Comparison of ENCODE assay signal across 15 cellular contexts in the genomic region with DNA sequence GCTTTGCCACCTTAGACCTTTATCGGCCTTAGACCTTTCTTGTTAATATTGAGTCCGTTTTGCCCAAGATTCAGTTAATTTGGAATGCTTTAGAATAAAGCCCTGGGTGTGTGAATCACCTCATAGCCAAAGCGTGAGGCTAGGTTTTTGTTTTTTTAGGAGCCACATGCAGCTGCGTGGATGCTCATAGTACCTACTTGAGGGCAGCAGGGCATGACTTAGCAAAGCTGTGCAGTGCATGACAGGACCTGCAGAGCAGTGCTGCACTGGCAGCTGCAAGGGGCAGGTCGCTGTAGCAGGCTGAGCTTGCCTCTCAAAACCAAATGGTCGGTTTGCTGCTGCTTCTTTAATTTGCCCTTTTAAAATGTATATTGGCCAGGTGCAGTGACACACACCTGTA.
DNase-seq lines count a peak whose midpoint lies in the region; ATAC-seq and TF ChIP-seq lines count a peak whose summit lies in the region.
"Had no signal": no experiment of that assay in that cellular context is flagged by ENCODE, and none has a peak within 500 bp of the region (broad histone marks: within the 10 kb centered on the region; RNA-seq: fewer than 3 reads in every experiment).

No MANE protein-coding gene starts in this region.

- in situ Hi-C loops in Caki2 (cut with HindIII; ENCODE audit: low pct_unique_long_range_greater_than_20kb, low sequenced_read_pairs) (no loop called here), Panc1 (cut with HindIII; ENCODE audit: low pct_unique_long_range_greater_than_20kb, low sequenced_read_pairs) (no loop called here)

- no peak overlapping the region for H3K4me3 ChIP-seq in Panc1 (ENCODE audit: low read depth in 2 of 2, low read length in 2 of 2)
- H3K4me3 ChIP-seq: K562 had no signal

- BruUV-seq in Panc1 (replicated peaks; lab: Mats Ljungman, UMichigan), result no TSS peak

- no peaks in the 10 kb centered on the region for H3K27me3 ChIP-seq in Panc1 (ENCODE audit: control insufficient read depth, insufficient read depth, low read length)

- POLR2A ChIA-PET in Panc1 (lab: Charles Lee), result no interaction called here

- H3K4me1 ChIP-seq in Panc1 (ENCODE audit: control insufficient read depth, insufficient read depth, low read length), result peaks cover 9% of the 10 kb centered on the region

- CTCF ChIA-PET in Panc1 (lab: Charles Lee), result no interaction called here

- ATAC-seq in Panc1 (0 out of 2 replicates have a peak, but pooled peaks have one; percentile 60), GM19455 (IDR thresholded peaks at IDR 0.05; ENCODE audit: unreplicated experiment) (no peak), HG02571 (IDR thresholded peaks at IDR 0.05; ENCODE audit: unreplicated experiment) (no peak), HG03280 (IDR thresholded peaks at IDR 0.05; ENCODE audit: unreplicated experiment) (no peak), HG03460 (IDR thresholded peaks at IDR 0.05; ENCODE audit: unreplicated experiment) (no peak)
- ATAC-seq: K562; stimulated activated effector memory CD8-positive, alpha-beta T cell treated with anti-CD3 and anti-CD28 coated beads, Interleukin-12 subunit alpha, Interleukin-12 subunit beta, amount 100 ng/mL, for 72 hours had no signal

- no peaks in the 10 kb centered on the region for H3K9me3 ChIP-seq in Panc1 (ENCODE audit: control insufficient read depth, insufficient read depth, low read depth, low read length)

- no peak for TF ChIP-seq CTCF in Panc1 (IDR thresholded peaks at IDR 0.05)

- H3K27ac ChIP-seq in Panc1 (ENCODE audit: low read length), result no peak overlapping the region

- H3K36me3 ChIP-seq in Panc1 (ENCODE audit: control insufficient read depth, insufficient read depth, low read length), result no peaks in the 10 kb centered on the region

- DNase-seq in Caki2 (ENCODE audit: low read depth) (peak; percentile 86), LHCN-M2 (ENCODE audit: low read depth) (peak; percentile 43), Panc1 (ENCODE audit: low read depth, low spot score) (no peak), glomerular visceral epithelial cell (ENCODE audit: extremely low spot score) (peak; percentile 77)
- DNase-seq: activated CD4-positive, alpha-beta T cell treated with anti-CD3 and anti-CD28 coated beads, Interleukin-2, amount 10 ng/mL, durations not matched to agents 24 days and 14 days; AML-193; effector CD4-positive, alpha-beta T cell; EL; stimulated activated CD4-positive, alpha-beta T cell treated with anti-CD3 and anti-CD28 coated beads, Interleukin-4, amount 100 ng/mL, for 1 hour had no signal

- intact Hi-C loops in Panc1 (cut with micrococcal nuclease; ENCODE audit: unreplicated experiment), result loop anchor here (10.0 kb wide), 2 partner anchors 117 to 657 kb away; a partner anchor contains a TSS
